In genomic region chr3:37934631-37935289, GRCh38 we compare ENCODE assay signal across 16 cellular contexts. TPM values are rescaled to one million over a fixed set of nuclear protein-coding genes. Genes with fewer than 3 reads are reported as not detected.
DNase-seq lines count a peak whose midpoint lies in the region; ATAC-seq and TF ChIP-seq lines count a peak whose summit lies in the region.
"Had no signal": no experiment of that assay in that cellular context is flagged by ENCODE, and none has a peak within 500 bp of the region (broad histone marks: within the 10 kb centered on the region; RNA-seq: fewer than 3 reads in every experiment).

No MANE protein-coding gene starts in this region.

- H3K9me3 Mint-ChIP-seq in GM23338, result no peaks in the 10 kb centered on the region
- H3K9me3 Mint-ChIP-seq: activated T-helper 17 cell treated with anti-CD3 and anti-CD28 coated beads, Interleukin-2, amount 50 U/mL, for 72 hours had no signal

- peaks cover 22% of the 10 kb centered on the region for H3K4me1 Mint-ChIP-seq in GM23338

- no peak for ATAC-seq in GM23338
- ATAC-seq: activated T-helper 17 cell treated with anti-CD3 and anti-CD28 coated beads, Interleukin-2, amount 50 U/mL, for 72 hours had no signal

- H3K4me3 ChIP-seq in cardiac muscle cell (no peak overlapping the region), neutrophil (ENCODE audit: low read depth in 1 of 2, low read length in 1 of 2) (no peak overlapping the region), GM23338 (no peak overlapping the region)
- H3K4me3 ChIP-seq: MG63 had no signal

- no peaks in the 10 kb centered on the region for H3K9me3 ChIP-seq in cardiac muscle cell (ENCODE audit: low read depth)
- H3K9me3 ChIP-seq in neutrophil, result no peaks in the 10 kb centered on the region
- H3K9me3 ChIP-seq: MG63 had no signal

- no peaks in the 10 kb centered on the region for H3K36me3 Mint-ChIP-seq in GM23338 (ENCODE audit: low read depth)

- no peaks in the 10 kb centered on the region for H3K9me2 ChIP-seq in GM23338 (ENCODE audit: insufficient read depth)

- H3K4me3 Mint-ChIP-seq in GM23338, result no peak overlapping the region
- H3K4me3 Mint-ChIP-seq: activated T-helper 17 cell treated with anti-CD3 and anti-CD28 coated beads, Interleukin-2, amount 50 U/mL, for 72 hours had no signal

- H3K4me2 ChIP-seq in GM23338, result no peak overlapping the region

- no peak overlapping the region for H2AFZ ChIP-seq in GM23338

- H3K27me3 Mint-ChIP-seq in GM23338 (ENCODE audit: insufficient read depth, low read depth, poor library complexity), result peaks cover 2% of the 10 kb centered on the region
- H3K27me3 Mint-ChIP-seq: brain had no signal

- H3K27ac ChIP-seq in cardiac muscle cell (peak overlapping the region; percentile 83), neutrophil (peak overlapping the region; percentile 62), GM23338 (ENCODE audit: low read depth) (no peak overlapping the region)

- H3K36me3 ChIP-seq in cardiac muscle cell (no peaks in the 10 kb centered on the region), neutrophil (no peaks in the 10 kb centered on the region), GM23338 (ENCODE audit: insufficient read depth) (no peaks in the 10 kb centered on the region)
- H3K36me3 ChIP-seq: MG63 had no signal

- DNase-seq in Caki2 (ENCODE audit: low read depth), result peak; percentile 51
- DNase-seq in amniotic epithelial cell (ENCODE audit: low read depth), result peak; percentile 73
- peak in 1 of 2 donors; percentile 50 for DNase-seq in cardiac muscle cell (ENCODE audit: low read depth in 1 of 2, low spot score in 1 of 2)
- DNase-seq in GM23338 (ENCODE audit: low spot score), result no peak
- no peak for DNase-seq in iPS-NIHi7 (ENCODE audit: extremely low spot score)
- no peak for DNase-seq in stimulated activated CD4-positive, alpha-beta T cell treated with anti-CD3 and anti-CD28 coated beads, Interleukin-4, amount 100 ng/mL, for 4 hours
- no peak for DNase-seq in HK-2 (ENCODE audit: unreplicated experiment)
- DNase-seq: activated CD4-positive, alpha-beta T cell treated with anti-CD3 and anti-CD28 coated beads, Interleukin-2, amount 50 U/mL, for 1 hour; DMS153; MG63; NCI-H2171; SW 1271 had no signal

- peaks cover 8% of the 10 kb centered on the region for H3K79me2 ChIP-seq in GM23338 (replicated peaks; ENCODE audit: insufficient read depth)

- no peaks in the 10 kb centered on the region for H3F3A ChIP-seq in GM23338 (replicated peaks; ENCODE audit: low read depth)

- in situ Hi-C loops in Caki2 (cut with HindIII; ENCODE audit: low pct_unique_long_range_greater_than_20kb, low sequenced_read_pairs), result no loop called here

- H3K27ac Mint-ChIP-seq in GM23338, result no peak overlapping the region
- H3K27ac Mint-ChIP-seq: activated T-helper 17 cell treated with anti-CD3 and anti-CD28 coated beads, Interleukin-2, amount 50 U/mL, for 72 hours had no signal

- no peak for TF ChIP-seq CTCF in cardiac muscle cell (IDR thresholded peaks at IDR 0.05; ENCODE audit: low read depth, low read length)
- no peak for TF ChIP-seq CTCF in neutrophil (IDR thresholded peaks at IDR 0.05)
- TF ChIP-seq CTCF in GM23338 (conservative IDR thresholded peaks at IDR 0.05; ENCODE audit: low read depth in 2 of 2), result no peak

- H3K27me3 ChIP-seq in cardiac muscle cell (no peaks in the 10 kb centered on the region), neutrophil (no peaks in the 10 kb centered on the region), GM23338 (ENCODE audit: insufficient read depth) (no peaks in the 10 kb centered on the region)
- H3K27me3 ChIP-seq: MG63 had no signal

- H4K20me1 ChIP-seq in GM23338 (replicated peaks; ENCODE audit: insufficient read depth), result peaks cover 5% of the 10 kb centered on the region; the same call in 1 of the 2 replicates

- H3K4me1 ChIP-seq in cardiac muscle cell (ENCODE audit: low read depth) (peaks cover 31% of the 10 kb centered on the region), neutrophil (ENCODE audit: control insufficient read depth in 1 of 2, insufficient read depth in 1 of 2, low read depth in 1 of 2, low read length in 1 of 2) (peaks cover 35 to 39% of the 10 kb centered on the region in 2 experiments), GM23338 (ENCODE audit: insufficient read depth) (peaks cover 9% of the 10 kb centered on the region)

TF ChIP-seq in GM23338, 12 proteins besides CTCF, POLR2A, EP300 and RAD21 (continues in another document):
- TF ChIP-seq NANOG (IDR thresholded peaks at IDR 0.05; ENCODE audit: borderline replicate concordance) (no peak), EZH2phosphoT487 (IDR thresholded peaks at IDR 0.05; ENCODE audit: unreplicated experiment) (no peak), POLR2AphosphoS5 (IDR thresholded peaks at IDR 0.05; ENCODE audit: low read depth) (no peak), ETS1 (IDR thresholded peaks at IDR 0.05) (no peak), STAT1 (IDR thresholded peaks at IDR 0.05; ENCODE audit: unreplicated experiment) (no peak), ZNF331 (CRISPR knock-in tag; IDR thresholded peaks at IDR 0.05; ENCODE audit: low read depth) (no peak), REST (IDR thresholded peaks at IDR 0.05; ENCODE audit: unreplicated experiment) (no peak), CREB1 (CRISPR knock-in tag; IDR thresholded peaks at IDR 0.05; ENCODE audit: low read depth) (no peak), JUNB (IDR thresholded peaks at IDR 0.05; ENCODE audit: unreplicated experiment) (no peak), ZNF114 (CRISPR knock-in tag; IDR thresholded peaks at IDR 0.05) (no peak), EZH2 (IDR thresholded peaks at IDR 0.05; ENCODE audit: low read depth, unreplicated experiment) (no peak)

RNA-seq across cellular contexts. Expression of gene VILL, which starts 55.8 kb away (rescaled TPM):
- 0.84 and 1.2 TPM in 2 replicates for total RNA-seq in Caki2 (2014; rRNA removed; shearing (Covaris generic); ENCODE audit: low replicate concordance)
- total RNA-seq in cardiac muscle cell, result 2.5 and 3.4 TPM in 2 replicates
- 0.75 and 2.1 TPM in 2 replicates for polyA plus RNA-seq in cardiac muscle cell
- 4.2 and 9.8 TPM in 2 replicates for total RNA-seq in GM23338 (2014; rRNA removed; shearing (Covaris generic))
- 2.7 and 3.4 TPM in 2 replicates for polyA plus RNA-seq in GM23338 (2016; fragmentation: Nextera tagmentation; extraction: Ambion mirVana)
- polyA plus RNA-seq: neural cell had no signal

Comparison
In these comparisons a context has a peak if more than half of its experiments do, and no peak if none do; other contexts are left out.
1. DNase-seq: peak in Caki2 (single experiment) and amniotic epithelial cell (single experiment); none in GM23338 (single experiment), iPS-NIHi7 (single experiment), stimulated activated CD4-positive, alpha-beta T cell treated with anti-CD3 and anti-CD28 coated beads, Interleukin-4, amount 100 ng/mL, for 4 hours (0 of 2) and HK-2 (single experiment).